9 cellular contexts compared by ENCODE assay signal in the genomic region with DNA sequence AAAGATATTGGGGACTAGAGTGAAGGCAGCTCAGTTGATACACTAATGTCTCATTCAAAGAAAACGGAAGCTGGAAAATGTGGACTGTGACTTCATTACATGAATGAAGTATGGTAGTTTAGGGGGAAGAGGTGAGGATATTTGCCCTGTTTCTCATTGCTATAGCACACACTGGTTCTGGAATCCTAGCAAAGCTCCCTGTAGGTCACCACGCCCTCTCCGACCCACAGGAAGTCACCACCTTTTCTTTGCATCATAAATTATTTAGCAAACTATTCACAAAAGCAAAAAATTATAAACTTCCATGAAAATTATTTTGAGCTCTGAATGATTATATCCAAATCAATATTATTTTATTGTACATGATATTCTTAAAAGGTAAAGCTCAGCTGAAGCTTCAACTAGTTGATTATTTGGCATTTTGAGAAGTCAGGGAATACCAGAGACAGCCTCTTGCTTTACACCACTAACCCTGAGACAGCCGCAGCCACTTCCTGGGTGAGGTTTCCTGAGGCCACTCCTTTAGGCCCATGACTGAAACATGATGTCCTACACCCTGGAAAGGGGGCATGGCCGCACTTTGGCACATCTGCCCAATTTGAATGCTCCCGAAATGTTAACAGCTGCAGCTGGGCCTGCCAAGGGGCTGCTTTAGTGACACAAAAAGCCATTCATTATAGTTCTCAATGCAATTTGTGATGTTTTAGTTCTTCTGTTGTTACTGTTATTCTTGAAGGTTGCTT. TPM values are rescaled to one million over a fixed set of nuclear protein-coding genes. Genes with fewer than 3 reads are reported as not detected.
DNase-seq lines count a peak whose midpoint lies in the region; ATAC-seq and TF ChIP-seq lines count a peak whose summit lies in the region.
"Had no signal": no experiment of that assay in that cellular context is flagged by ENCODE, and none has a peak within 500 bp of the region (broad histone marks: within the 10 kb centered on the region; RNA-seq: fewer than 3 reads in every experiment).

No MANE protein-coding gene starts in this region.

- peaks cover 3% of the 10 kb centered on the region; the same call in 1 of the 2 replicates for H3K4me1 ChIP-seq in BE2C
- peaks cover 7% of the 10 kb centered on the region for H3K4me1 ChIP-seq in H9 (ENCODE audit: insufficient read depth, low read length)

- H3K14ac ChIP-seq in H9 (ENCODE audit: insufficient read depth, low read length), result no peak overlapping the region

- no peak overlapping the region for H3K4me2 ChIP-seq in H9 (ENCODE audit: insufficient read depth, insufficient read length, low read length)

- H2BK12ac ChIP-seq in H9 (ENCODE audit: insufficient read length, low read depth, low read length), result no peak overlapping the region

- no peaks in the 10 kb centered on the region; the same call in 1 of the 2 replicates for H3K27me3 Mint-ChIP-seq in H9 (ENCODE audit: low read depth)
- no peaks in the 10 kb centered on the region for H3K27me3 Mint-ChIP-seq in progenitor cell of endocrine pancreas

- no peak overlapping the region for H4K8ac ChIP-seq in H9 (replicated peaks; ENCODE audit: insufficient read length, low read depth, low read length)

- no peak overlapping the region for H2AFZ ChIP-seq in H9 (ENCODE audit: low read length)

- H3K27ac Mint-ChIP-seq in H9, result no peak overlapping the region; a peak in 1 of 7 replicates
- no peak overlapping the region for H3K27ac Mint-ChIP-seq in progenitor cell of endocrine pancreas

- H3K23me2 ChIP-seq in H9 (ENCODE audit: insufficient read length, low read depth, low read length, poor library complexity, severe bottlenecking), result no peaks in the 10 kb centered on the region

- peak; percentile 41 for ATAC-seq in left lobe of liver

- H3K9me3 ChIP-seq in BE2C (no peaks in the 10 kb centered on the region), H9 (ENCODE audit: control insufficient read depth, low read depth, low read length) (no peaks in the 10 kb centered on the region)

- H3K27me3 ChIP-seq in BE2C (no peaks in the 10 kb centered on the region), H9 (ENCODE audit: insufficient read depth, low read length) (no peaks in the 10 kb centered on the region)

- no peak overlapping the region for H2BK120ac ChIP-seq in H9 (ENCODE audit: low read depth, low read length, poor library complexity, severe bottlenecking)

- no peak overlapping the region for H2AK5ac ChIP-seq in H9 (ENCODE audit: insufficient read length, low read length)

- no peak overlapping the region for H3K9ac ChIP-seq in H9 (ENCODE audit: extremely low read depth, insufficient read length, low read length)

- H3K18ac ChIP-seq in H9 (ENCODE audit: insufficient read length, low read depth, low read length), result no peak overlapping the region

- H2BK15ac ChIP-seq in H9 (ENCODE audit: low read depth, low read length), result no peak overlapping the region

- no peak for TF ChIP-seq CTCF in BE2C (IDR thresholded peaks at IDR 0.05; ENCODE audit: low read depth, low read length)
- TF ChIP-seq CTCF in H9 (conservative IDR thresholded peaks at IDR 0.05), result no peak
- no peak for TF ChIP-seq CTCF in progenitor cell of endocrine pancreas (IDR thresholded peaks at IDR 0.05; ENCODE audit: unreplicated experiment)

- H3K56ac ChIP-seq in H9 (ENCODE audit: insufficient read length, low read depth, low read length), result no peak overlapping the region

- no peak overlapping the region for H3K4me3 ChIP-seq in BE2C (ENCODE audit: low read depth, low read length)

- H4K20me1 ChIP-seq in H9 (ENCODE audit: control insufficient read depth, insufficient read depth, insufficient read length), result no peaks in the 10 kb centered on the region

- no peak overlapping the region for H3K4me3 Mint-ChIP-seq in H9
- H3K4me3 Mint-ChIP-seq in progenitor cell of endocrine pancreas (ENCODE audit: low read depth), result no peak overlapping the region

- WGBS in H9 (ENCODE audit: extremely low coverage, insufficient read length, low lambda C conversion rate), result no CpG with 5 or more reads among the region's 6 CpGs

- H3K79me1 ChIP-seq in H9 (ENCODE audit: insufficient read depth, low read depth, low read length, poor library complexity, severe bottlenecking), result no peaks in the 10 kb centered on the region

- H3K9me3 Mint-ChIP-seq in H9 (peaks cover 4 to 15% of the 10 kb centered on the region in 2 experiments), progenitor cell of endocrine pancreas (ENCODE audit: low read depth) (peaks cover under 1% of the 10 kb centered on the region)

- no peak overlapping the region for H2BK20ac ChIP-seq in H9 (ENCODE audit: low read depth, low read length, poor library complexity, severe bottlenecking)

- H3K4me1 Mint-ChIP-seq in H9 (peaks cover 26 to 28% of the 10 kb centered on the region in 2 experiments), progenitor cell of endocrine pancreas (ENCODE audit: low read depth) (peaks cover 4% of the 10 kb centered on the region)

- H3K36me3 ChIP-seq in BE2C, result no peaks in the 10 kb centered on the region

- no peak overlapping the region for H3K27ac ChIP-seq in H9 (ENCODE audit: insufficient read length, low read depth, low read length)
- H3K27ac ChIP-seq: C4-2B had no signal

- no peak overlapping the region for H3T11ph ChIP-seq in H9 (ENCODE audit: low read length)

- no peak overlapping the region for H3K4ac ChIP-seq in H9 (ENCODE audit: low read depth, low read length)

- no peaks in the 10 kb centered on the region; a peak in 2 of 7 replicates for H3K36me3 Mint-ChIP-seq in H9 (ENCODE audit: insufficient read depth in 1 of 3, low read depth in 3 of 3)
- H3K36me3 Mint-ChIP-seq in progenitor cell of endocrine pancreas (ENCODE audit: insufficient read depth), result peaks cover under 1% of the 10 kb centered on the region

- peak; percentile 13 for DNase-seq in stimulated activated CD4-positive, alpha-beta T cell treated with anti-CD3 and anti-CD28 coated beads, Interleukin-4, amount 100 ng/mL, for 24 hours
- DNase-seq in stimulated activated CD4-positive, alpha-beta T cell treated with anti-CD3 and anti-CD28 coated beads, Interleukin-1b, Interleukin-23, amount 100 ng/mL, for 48 hours, result no peak
- DNase-seq in activated T-cell treated with anti-CD3 and anti-CD28 coated beads for 1 hour (ENCODE audit: low read depth), result peak; percentile 4
- no peak for DNase-seq in left lobe of liver (ENCODE audit: low spot score)
- DNase-seq in GM19240 (ENCODE audit: insufficient read length, low spot score), result no peak
- DNase-seq in BE2C, result no peak
- no peak for DNase-seq in H9
- no peak for DNase-seq in progenitor cell of endocrine pancreas (ENCODE audit: low spot score, unreplicated experiment)

- H4K5ac ChIP-seq in H9 (ENCODE audit: insufficient read length, low read depth, low read length), result no peak overlapping the region

- H4K91ac ChIP-seq in H9 (ENCODE audit: insufficient read length, low read depth, low read length), result no peak overlapping the region

- no peak overlapping the region for H3K23ac ChIP-seq in H9 (ENCODE audit: insufficient read length, low read depth, low read length)

- no peaks in the 10 kb centered on the region for H3K79me2 ChIP-seq in H9 (ENCODE audit: insufficient read depth, low read length)

- H2BK5ac ChIP-seq in H9 (ENCODE audit: insufficient read length, low read length), result no peak overlapping the region

RNA-seq across cellular contexts. Expression of a gene that starts 50.0 kb away (rescaled TPM):
- total RNA-seq in left lobe of liver (6.2 TPM), H9 (2021) (22.7 and 26.4 TPM in 2 replicates), progenitor cell of endocrine pancreas (17.2 and 18.0 TPM in 2 replicates)
- polyA plus RNA-seq in BE2C (2012; ENCODE audit: insufficient read depth, insufficient read length, low read depth), result 7.4 TPM

Comparison
In these comparisons a context has a peak if more than half of its experiments do, and no peak if none do; other contexts are left out.
1. DNase-seq: peak in stimulated activated CD4-positive, alpha-beta T cell treated with anti-CD3 and anti-CD28 coated beads, Interleukin-4, amount 100 ng/mL, for 24 hours (single experiment) and activated T-cell treated with anti-CD3 and anti-CD28 coated beads for 1 hour (single experiment); none in stimulated activated CD4-positive, alpha-beta T cell treated with anti-CD3 and anti-CD28 coated beads, Interleukin-1b, Interleukin-23, amount 100 ng/mL, for 48 hours (single experiment), left lobe of liver (single experiment), GM19240 (single experiment), BE2C (single experiment), H9 (single experiment) and progenitor cell of endocrine pancreas (single experiment).